15 cellular contexts compared by ENCODE assay signal in genomic region chr17:4719146-4719545, GRCh38. TPM values are rescaled to one million over a fixed set of nuclear protein-coding genes. Genes with fewer than 3 reads are reported as not detected.
DNase-seq lines count a peak whose midpoint lies in the region; ATAC-seq and TF ChIP-seq lines count a peak whose summit lies in the region.
"Had no signal": no experiment of that assay in that cellular context is flagged by ENCODE, and none has a peak within 500 bp of the region (broad histone marks: within the 10 kb centered on the region; RNA-seq: fewer than 3 reads in every experiment).

No MANE protein-coding gene starts in this region.

- peaks cover 45% of the 10 kb centered on the region for H3K36me3 ChIP-seq in CD4-positive, alpha-beta memory T cell (ENCODE audit: insufficient read depth, low read length)
- H3K36me3 ChIP-seq in stomach, result peaks cover 29 to 55% (median 49%) of the 10 kb centered on the region in 4 donors

- DNase-seq in activated T-cell treated with anti-CD3 and anti-CD28 coated beads, Interleukin-2, amount 50 U/mL, for 24 hours, result no peak
- DNase-seq in activated T-cell treated with anti-CD3 and anti-CD28 coated beads, Interleukin-2, amount 50 U/mL, for 1 hour, result no peak
- DNase-seq in CD4-positive, alpha-beta memory T cell, result no peak
- no peak for DNase-seq in effector memory CD8-positive, alpha-beta T cell
- no peak for DNase-seq in stomach
- DNase-seq in NCI-H345 treated with DMSO at 0.1 percent for 48 hours (lab: John Stamatoyannopoulos, UW; ENCODE audit: unreplicated experiment), result no peak
- DNase-seq in germinal center (ENCODE audit: low spot score), result no peak
- DNase-seq: GOT3; HFFc6; NCI-H1092 treated with DMSO at 0.1 percent for 48 hours; NCI-H2107; NCI-H526 treated with DMSO at 0.1 percent for 48 hours; NK-92 treated with Interleukin-12 subunit alpha and Interleukin-12 subunit beta, amount 100 ng/mL, for 24 hours had no signal

- no peaks in the 10 kb centered on the region for H3K27me3 ChIP-seq in CD4-positive, alpha-beta memory T cell (ENCODE audit: insufficient read depth, low read length)
- H3K27me3 ChIP-seq in stomach, result no peaks in the 10 kb centered on the region

- H3K4me1 ChIP-seq in CD4-positive, alpha-beta memory T cell (ENCODE audit: insufficient read depth, low read length), result peaks cover 28% of the 10 kb centered on the region
- peaks cover 16 to 56% (median 29%) of the 10 kb centered on the region in 4 donors for H3K4me1 ChIP-seq in stomach

- no peak overlapping the region for H3K4me3 ChIP-seq in CD4-positive, alpha-beta memory T cell (ENCODE audit: low read length in 2 of 2)
- no peak overlapping the region for H3K4me3 ChIP-seq in stomach

- H3K27me3 Mint-ChIP-seq in activated T-cell treated with anti-CD3 and anti-CD28 coated beads, Interleukin-2, amount 50 U/mL, for 24 hours, result no peaks in the 10 kb centered on the region
- no peaks in the 10 kb centered on the region for H3K27me3 Mint-ChIP-seq in CD4-positive, alpha-beta memory T cell
- H3K27me3 Mint-ChIP-seq in effector memory CD8-positive, alpha-beta T cell, result no peaks in the 10 kb centered on the region

- H3K27ac Mint-ChIP-seq in activated T-cell treated with anti-CD3 and anti-CD28 coated beads, Interleukin-2, amount 50 U/mL, for 24 hours, result peak overlapping the region; percentile 42
- peak overlapping the region in 4 of 7 donors; percentile 1 to 69 (median 61) for H3K27ac Mint-ChIP-seq in CD4-positive, alpha-beta memory T cell
- peak overlapping the region; percentile 60 to 87 for H3K27ac Mint-ChIP-seq in effector memory CD8-positive, alpha-beta T cell
- H3K27ac Mint-ChIP-seq: HFFc6 had no signal

- ATAC-seq in effector memory CD8-positive, alpha-beta T cell (replicated peaks), result no peak

- no peak overlapping the region for H3K27ac ChIP-seq in CD4-positive, alpha-beta memory T cell (ENCODE audit: low read depth, low read length)
- peak overlapping the region in 4 of 5 donors; percentile 37 to 79 (median 68) for H3K27ac ChIP-seq in stomach
- H3K27ac ChIP-seq: KMS-11 had no signal

- H3K9me3 ChIP-seq in CD4-positive, alpha-beta memory T cell (ENCODE audit: control insufficient read depth in 1 of 2, low read length in 2 of 2), result no peaks in the 10 kb centered on the region
- no peaks in the 10 kb centered on the region for H3K9me3 ChIP-seq in stomach

- TF ChIP-seq CTCF in stomach (IDR thresholded peaks at IDR 0.05), result no peak

- TF ChIP-seq EP300 in stomach (IDR thresholded peaks at IDR 0.05), result no peak

- no peak for TF ChIP-seq POLR2A in stomach (IDR thresholded peaks at IDR 0.05)

- peaks cover 73% of the 10 kb centered on the region for H3K36me3 Mint-ChIP-seq in activated T-cell treated with anti-CD3 and anti-CD28 coated beads, Interleukin-2, amount 50 U/mL, for 24 hours (ENCODE audit: low read depth)
- peaks cover 40 to 53% of the 10 kb centered on the region in 2 donors for H3K36me3 Mint-ChIP-seq in CD4-positive, alpha-beta memory T cell
- peaks cover 62% of the 10 kb centered on the region for H3K36me3 Mint-ChIP-seq in effector memory CD8-positive, alpha-beta T cell (ENCODE audit: insufficient read depth)

- POLR2A ChIA-PET in CD4-positive, alpha-beta memory T cell (lab: Charles Lee; ENCODE audit: partially characterized antibody), result interaction anchor here (0.7 to 1.0 kb wide), 3 partner anchors 8 to 1012 kb away, joined by 3 to 5 read pairs (median 4); partner anchors contain the start of gene ARRB2

- 75 to 80% (median 77%) methylated on average over 10 of the region's 10 CpGs for WGBS in stomach, 5 donors

- peaks cover 21% of the 10 kb centered on the region for H3K4me1 Mint-ChIP-seq in activated T-cell treated with anti-CD3 and anti-CD28 coated beads, Interleukin-2, amount 50 U/mL, for 24 hours (ENCODE audit: low read depth)
- H3K4me1 Mint-ChIP-seq in CD4-positive, alpha-beta memory T cell, result peaks cover 16 to 34% (median 20%) of the 10 kb centered on the region in 4 donors
- H3K4me1 Mint-ChIP-seq in effector memory CD8-positive, alpha-beta T cell (ENCODE audit: low read depth in 2 of 2), result peaks cover 31 to 43% of the 10 kb centered on the region in 2 donors

- intact Hi-C loops in CD4-positive, alpha-beta memory T cell (cut with micrococcal nuclease), result no loop called here
- intact Hi-C loops in stomach (cut with DNase I; ENCODE audit: low total_unique reads), result no loop called here

- no peak overlapping the region for H3K4me3 Mint-ChIP-seq in activated T-cell treated with anti-CD3 and anti-CD28 coated beads, Interleukin-2, amount 50 U/mL, for 24 hours
- no peak overlapping the region for H3K4me3 Mint-ChIP-seq in CD4-positive, alpha-beta memory T cell
- no peak overlapping the region for H3K4me3 Mint-ChIP-seq in effector memory CD8-positive, alpha-beta T cell
- H3K4me3 Mint-ChIP-seq: HFFc6 had no signal

- H3K9me3 Mint-ChIP-seq in activated T-cell treated with anti-CD3 and anti-CD28 coated beads, Interleukin-2, amount 50 U/mL, for 24 hours, result no peaks in the 10 kb centered on the region
- H3K9me3 Mint-ChIP-seq in CD4-positive, alpha-beta memory T cell, result no peaks in the 10 kb centered on the region
- no peaks in the 10 kb centered on the region for H3K9me3 Mint-ChIP-seq in effector memory CD8-positive, alpha-beta T cell
- H3K9me3 Mint-ChIP-seq: HFFc6 had no signal

- CTCF ChIA-PET in CD4-positive, alpha-beta memory T cell (lab: Charles Lee; ENCODE audit: partially characterized antibody), result no interaction called here

RNA-seq across cellular contexts. Expression of gene ARRB2, which starts 8.7 kb away (rescaled TPM):
- total RNA-seq in CD4-positive, alpha-beta memory T cell, result 100 to 1,000 TPM; 340 to 341 TPM
- 10 to 100 TPM; 54.5 to 56.7 TPM for polyA plus RNA-seq in CD4-positive, alpha-beta memory T cell
- 100 to 1,000 TPM in 1 of 5 donors, 10 to 100 TPM in 4; 18.7 to 157 (median 36.6) TPM for total RNA-seq in stomach
- polyA plus RNA-seq in stomach, result 10 to 100 TPM; 22.2 to 42.6 (median 39.3) TPM

RNA-seq across cellular contexts. Expression of gene MED11, which starts 12.1 kb away (rescaled TPM):
- 10 to 100 TPM; 31.7 to 35.4 TPM for total RNA-seq in CD4-positive, alpha-beta memory T cell
- 10 to 100 TPM; 37.5 to 54.0 TPM for polyA plus RNA-seq in CD4-positive, alpha-beta memory T cell
- 10 to 100 TPM in 3 of 5 donors, 1 to 10 TPM in 2; 3.8 to 81.7 (median 22.0) TPM for total RNA-seq in stomach
- 10 to 100 TPM; 42.2 to 49.9 (median 42.4) TPM for polyA plus RNA-seq in stomach

RNA-seq across cellular contexts. Expression of gene PELP1, which starts 15.2 kb away (rescaled TPM):
- total RNA-seq in CD4-positive, alpha-beta memory T cell, result 10 to 100 TPM; 78.0 to 81.8 TPM
- polyA plus RNA-seq in CD4-positive, alpha-beta memory T cell, result 10 to 100 TPM in 1 of 2 donors, 1 to 10 TPM in 1; 6.0 to 11.1 TPM
- 10 to 100 TPM in 4 of 5 donors, 1 to 10 TPM in 1; 8.0 to 75.6 (median 22.4) TPM for total RNA-seq in stomach
- 10 to 100 TPM; 13.1 to 21.7 (median 21.1) TPM for polyA plus RNA-seq in stomach

RNA-seq across cellular contexts. Expression of gene ZMYND15, which starts 20.5 kb away (rescaled TPM):
- total RNA-seq in CD4-positive, alpha-beta memory T cell, result under 1 TPM; 0.41 to 0.44 TPM
- under 1 TPM in 1 of 2 donors, not detected in 1; 0.15 TPM for polyA plus RNA-seq in CD4-positive, alpha-beta memory T cell
- total RNA-seq in stomach, result 1 to 10 TPM in 2 of 5 donors, under 1 TPM in 1, not detected in 2; 0.43 to 3.1 (median 1.5) TPM
- polyA plus RNA-seq in stomach, result 1 to 10 TPM in 2 of 3 donors, not detected in 1; 1.8 to 3.2 TPM
- total RNA-seq: Daoy, HFFc6 had no signal

RNA-seq across cellular contexts. Expression of gene CXCL16, which starts 20.6 kb away (rescaled TPM):
- 1 to 10 TPM; 3.2 to 3.4 TPM for total RNA-seq in CD4-positive, alpha-beta memory T cell
- 1 to 10 TPM; 1.8 to 3.8 TPM for polyA plus RNA-seq in CD4-positive, alpha-beta memory T cell
- 10 to 100 TPM; 17.4 to 47.4 (median 30.9) TPM for total RNA-seq in stomach
- polyA plus RNA-seq in stomach, result 10 to 100 TPM; 13.7 to 37.6 (median 26.6) TPM
